ENCODE assay signal across 8 cellular contexts in the genomic region with DNA sequence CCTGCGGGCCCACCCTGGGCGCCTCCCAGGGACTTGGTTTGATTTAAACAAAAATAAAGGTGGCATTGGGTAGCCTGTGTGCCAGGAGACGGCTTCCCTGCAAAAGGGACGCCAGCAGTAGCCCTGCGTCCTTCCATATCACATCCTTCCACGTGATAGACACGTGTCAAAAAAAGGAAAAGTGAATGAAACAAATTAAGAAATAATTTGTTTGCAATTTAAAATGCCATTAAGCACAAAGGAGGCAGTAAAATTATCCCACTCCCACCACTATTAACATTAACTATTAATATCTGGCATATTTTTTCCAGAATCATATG. TPM values are rescaled to one million over a fixed set of nuclear protein-coding genes. Genes with fewer than 3 reads are reported as not detected.
DNase-seq lines count a peak whose midpoint lies in the region; ATAC-seq and TF ChIP-seq lines count a peak whose summit lies in the region.

No MANE protein-coding gene starts in this region.

- H3K4me1 ChIP-seq in CD8-positive, alpha-beta T cell (ENCODE audit: insufficient read depth, low read length), result peaks cover 18% of the 10 kb centered on the region
- H3K4me1 ChIP-seq in RWPE2 (ENCODE audit: insufficient read depth, poor library complexity, severe bottlenecking) (peaks cover 18% of the 10 kb centered on the region), esophagus muscularis mucosa (peaks cover 41 to 90% (median 81%) of the 10 kb centered on the region in 4 donors), trophoblast cell (ENCODE audit: control insufficient read depth in 1 of 2, insufficient read depth in 2 of 2, low read length in 2 of 2) (peaks cover 14 to 22% of the 10 kb centered on the region in 2 experiments)

- peak overlapping the region; percentile 48 for H2BK120ac ChIP-seq in trophoblast cell (ENCODE audit: insufficient read depth, low read length, poor library complexity)

- no peaks in the 10 kb centered on the region for H3K79me2 ChIP-seq in trophoblast cell (ENCODE audit: control insufficient read depth, insufficient read depth, low read length, poor library complexity)

- no peak overlapping the region for H2BK5ac ChIP-seq in trophoblast cell (ENCODE audit: low read depth, low read length, poor library complexity)

- POLR2A ChIA-PET in CD8-positive, alpha-beta T cell (lab: Charles Lee), result interaction anchor here (0.8 to 1.5 kb wide), 4 partner anchors 11 to 106 kb away, joined by 3 to 5 read pairs (median 3); no protein-coding TSS in a partner anchor

- peaks cover 20% of the 10 kb centered on the region for H3K4me1 Mint-ChIP-seq in CD8-positive, alpha-beta T cell (ENCODE audit: low read depth)

- TF ChIP-seq CTCF in CD8-positive, alpha-beta T cell (IDR thresholded peaks at IDR 0.05), result no peak
- TF ChIP-seq CTCF in RWPE2 (IDR thresholded peaks at IDR 0.05; ENCODE audit: poor library complexity, severe bottlenecking), result no peak
- peak in 1 of 3 experiments; percentile 6 for TF ChIP-seq CTCF in esophagus muscularis mucosa (IDR thresholded peaks at IDR 0.05)

- H3K23ac ChIP-seq in trophoblast cell (ENCODE audit: low read length), result no peak overlapping the region

- 10% methylated on average over 5 of the region's 7 CpGs for WGBS in esophagus muscularis mucosa
- WGBS in trophoblast cell (ENCODE audit: extremely low coverage, insufficient coverage, insufficient read length), result no CpG with 5 or more reads among the region's 7 CpGs

- H2AK5ac ChIP-seq in trophoblast cell (ENCODE audit: low read length), result no peak overlapping the region

- H4K91ac ChIP-seq in trophoblast cell (ENCODE audit: low read depth, low read length), result peak overlapping the region; percentile 63

- H3K18ac ChIP-seq in trophoblast cell (ENCODE audit: low read length), result no peak overlapping the region

- peak overlapping the region; percentile 76 for H4K12ac ChIP-seq in trophoblast cell (ENCODE audit: low read depth, low read length)

- peak overlapping the region; percentile 94 for H3K27ac Mint-ChIP-seq in CD8-positive, alpha-beta T cell

- TF ChIP-seq EP300 in esophagus muscularis mucosa (IDR thresholded peaks at IDR 0.05), result no peak

- peak overlapping the region; percentile 50 for H3K4me2 ChIP-seq in trophoblast cell (ENCODE audit: low read length)

- H3K27me3 Mint-ChIP-seq in CD8-positive, alpha-beta T cell (ENCODE audit: low read depth), result no peaks in the 10 kb centered on the region

- peaks cover 2% of the 10 kb centered on the region for H3K9me3 Mint-ChIP-seq in CD8-positive, alpha-beta T cell

- H3K79me1 ChIP-seq in trophoblast cell (ENCODE audit: low read length), result peaks cover 11% of the 10 kb centered on the region

- H3K14ac ChIP-seq in trophoblast cell (ENCODE audit: low read length), result peak overlapping the region; percentile 25

- no peak overlapping the region for H3K4ac ChIP-seq in trophoblast cell (ENCODE audit: low read depth, low read length)

- no peaks in the 10 kb centered on the region for H3K9me3 ChIP-seq in CD8-positive, alpha-beta T cell (ENCODE audit: low read length)
- H3K9me3 ChIP-seq in RWPE2 (ENCODE audit: severe bottlenecking) (no peaks in the 10 kb centered on the region), esophagus muscularis mucosa (no peaks in the 10 kb centered on the region), trophoblast cell (ENCODE audit: insufficient read depth, low read depth, low read length) (peaks cover 2% of the 10 kb centered on the region)

- DNase-seq in CD8-positive, alpha-beta T cell, result no peak
- DNase-seq in RWPE2 (ENCODE audit: low spot score) (no peak), esophagus muscularis mucosa (ENCODE audit: extremely low spot score) (no peak), trophoblast cell (no peak), DMS53 treated with DMSO at 0.1 percent for 48 hours (lab: John Stamatoyannopoulos, UW; ENCODE audit: unreplicated experiment) (no peak)
- DNase-seq in stimulated activated CD4-positive, alpha-beta T cell treated with anti-CD3 and anti-CD28 coated beads, Interleukin-4, amount 100 ng/mL, for 4 hours, result no peak

- H2AFZ ChIP-seq in trophoblast cell (ENCODE audit: insufficient read depth, low read length, poor library complexity), result peak overlapping the region; percentile 38

- intact Hi-C loops in CD8-positive, alpha-beta T cell (cut with DNase I, micrococcal nuclease), result loop anchor here (1.0 to 10.0 kb wide), 10 partner anchors 17 to 1066 kb away; a partner anchor contains a TSS
- intact Hi-C loops in esophagus muscularis mucosa (cut with DNase I), result loop anchor here (10.0 kb wide), 1 partner anchor 226 kb away; a partner anchor contains a TSS

- no peak overlapping the region for H3K9ac ChIP-seq in trophoblast cell (ENCODE audit: low read length)

- no peaks in the 10 kb centered on the region for H3K27me3 ChIP-seq in CD8-positive, alpha-beta T cell (ENCODE audit: insufficient read depth, low read length)
- H3K27me3 ChIP-seq in RWPE2 (ENCODE audit: insufficient read depth, poor library complexity, severe bottlenecking) (no peaks in the 10 kb centered on the region), esophagus muscularis mucosa (no peaks in the 10 kb centered on the region), trophoblast cell (ENCODE audit: insufficient read depth, low read length) (no peaks in the 10 kb centered on the region)

- peak overlapping the region; percentile 69 for H4K8ac ChIP-seq in trophoblast cell (ENCODE audit: low read depth, low read length)

- CTCF ChIA-PET in CD8-positive, alpha-beta T cell (lab: Charles Lee), result interaction anchor here (1.1 to 5.9 kb wide), 8 partner anchors 11 to 180 kb away, joined by 3 to 51 read pairs (median 8); no protein-coding TSS in a partner anchor

- H2BK12ac ChIP-seq in trophoblast cell (ENCODE audit: low read length), result no peak overlapping the region

- H3K27ac ChIP-seq in CD8-positive, alpha-beta T cell (ENCODE audit: low read depth, low read length), result peak overlapping the region; percentile 75
- H3K27ac ChIP-seq in RWPE2 (ENCODE audit: poor library complexity, severe bottlenecking), result peak overlapping the region; percentile 40
- peak overlapping the region; percentile 95 to 98 (median 97) for H3K27ac ChIP-seq in esophagus muscularis mucosa (replicated peaks in 1 of 4)
- H3K27ac ChIP-seq in trophoblast cell (ENCODE audit: low read depth, low read length), result no peak overlapping the region

- H3K4me3 ChIP-seq in CD8-positive, alpha-beta T cell (ENCODE audit: low read depth, low read length), result peak overlapping the region; percentile 49
- H3K4me3 ChIP-seq in RWPE2 (ENCODE audit: severe bottlenecking) (peak overlapping the region; percentile 15), esophagus muscularis mucosa (peak overlapping the region; percentile 53 to 58 (median 56)), trophoblast cell (ENCODE audit: low read depth, low read length) (no peak overlapping the region)

- ATAC-seq in CD8-positive, alpha-beta T cell, result no peak
- no peak for ATAC-seq in RWPE2 (ENCODE audit: low read depth)
- no peak for ATAC-seq in GM21737 (IDR thresholded peaks at IDR 0.05; ENCODE audit: unreplicated experiment)
- no peak for ATAC-seq in HG02981 (IDR thresholded peaks at IDR 0.05; ENCODE audit: unreplicated experiment)

- no peak overlapping the region for H3K4me3 Mint-ChIP-seq in CD8-positive, alpha-beta T cell

- H3K36me3 ChIP-seq in CD8-positive, alpha-beta T cell (ENCODE audit: insufficient read depth, low read length), result no peaks in the 10 kb centered on the region
- H3K36me3 ChIP-seq in RWPE2 (ENCODE audit: low read depth) (no peaks in the 10 kb centered on the region), esophagus muscularis mucosa (peaks cover 9 to 19% (median 14%) of the 10 kb centered on the region in 4 donors), trophoblast cell (ENCODE audit: control insufficient read depth in 1 of 2, insufficient read depth in 2 of 2, low read length in 2 of 2) (peaks cover 0 to 5% of the 10 kb centered on the region in 2 experiments)

- TF ChIP-seq POLR2A in esophagus muscularis mucosa (IDR thresholded peaks at IDR 0.05; ENCODE audit: low read depth), result no peak

- H3K36me3 Mint-ChIP-seq in CD8-positive, alpha-beta T cell, result peaks cover 5% of the 10 kb centered on the region

RNA-seq across cellular contexts. Expression of a gene that starts 7.6 kb away (rescaled TPM):
- not detected for total RNA-seq in CD8-positive, alpha-beta T cell
- 10 to 100 TPM; 51.4 to 72.6 (median 68.1) TPM for total RNA-seq in esophagus muscularis mucosa
- polyA plus RNA-seq in trophoblast cell (2013), result 0.07 and 0.10 TPM in 2 replicates

RNA-seq across cellular contexts. Expression of a gene that starts 42.1 kb away (rescaled TPM):
- total RNA-seq in CD8-positive, alpha-beta T cell, result 1 to 10 TPM; 1.9 to 2.6 TPM
- total RNA-seq in esophagus muscularis mucosa, result 10 to 100 TPM; 40.3 to 59.4 (median 53.5) TPM
- 19.1 and 19.5 TPM in 2 replicates for polyA plus RNA-seq in trophoblast cell (2013)

Comparison
In these comparisons a context has a peak if more than half of its experiments do, and no peak if none do; other contexts are left out.
1. RNA of a gene that starts 7.6 kb away (total RNA-seq): 51.4 to 72.6 TPM in esophagus muscularis mucosa; not detected in CD8-positive, alpha-beta T cell; every median in the first group is over 10 times any median in the second.
2. RNA of a gene that starts 42.1 kb away (total RNA-seq): 40.3 to 59.4 TPM in esophagus muscularis mucosa; 1.9 to 2.6 TPM in CD8-positive, alpha-beta T cell; every median in the first group is over 10 times any median in the second.